In the genomic region with DNA sequence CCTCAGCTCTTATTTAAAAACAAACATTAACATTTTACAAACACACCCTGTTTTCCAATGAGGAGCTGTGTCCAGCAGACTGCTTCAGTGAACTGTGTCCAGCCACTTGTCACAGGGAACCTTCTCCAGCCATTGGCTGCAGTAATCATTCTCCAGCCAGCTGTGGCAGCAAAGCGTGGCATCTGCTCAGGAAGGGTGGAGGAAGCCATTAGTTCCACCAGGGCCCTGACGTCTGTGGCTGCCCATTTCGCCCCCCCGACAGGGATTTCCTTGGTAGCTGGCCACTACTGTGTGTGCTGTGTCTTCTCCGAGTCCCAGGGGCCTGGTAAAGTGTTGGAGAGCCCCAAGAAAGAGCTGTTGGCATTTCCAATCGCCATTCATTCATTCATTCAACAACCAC, we compare ENCODE assay signal across 11 cellular contexts.
A peak's percentile ranks its signal among the peaks of the same experiment; 100 is the strongest.
DNase-seq lines count a peak whose midpoint lies in the region; ATAC-seq, FAIRE-seq and TF ChIP-seq lines count a peak whose summit lies in the region.
"Had no signal": no experiment of that assay in that cellular context is flagged by ENCODE, and none has a peak within 500 bp of the region (broad histone marks: within the 10 kb centered on the region; RNA-seq: fewer than 3 reads in every experiment).

No MANE protein-coding gene starts in this region.

- peak; percentile 83 for DNase-seq in ACHN
- peak; percentile 3 for DNase-seq in H7
- DNase-seq in epidermal melanocyte (ENCODE audit: insufficient read length, low spot score): peak; percentile 19
- DNase-seq in left kidney (ENCODE audit: low read depth, low spot score): peak; percentile 94
- DNase-seq in GM19239 (ENCODE audit: insufficient read length, low spot score): no peak
- no peak for DNase-seq in ascending aorta (ENCODE audit: low spot score in 2 of 2)
- DNase-seq in urothelium cell line (ENCODE audit: low spot score): no peak
- DNase-seq: mucosa of descending colon had no signal

- H3K4me1 ChIP-seq in ascending aorta: no peaks in the 10 kb centered on the region
- H3K4me1 ChIP-seq: SJSA1 had no signal

- TF ChIP-seq CTCF in ascending aorta (IDR thresholded peaks at IDR 0.05): no peak

- FAIRE-seq in GM19239 (lab: Jason Lieb, UNC) (no peak), urothelium cell line (lab: Jason Lieb, UNC) (no peak)

- no peak overlapping the region for H3K27ac ChIP-seq in ascending aorta
- H3K27ac ChIP-seq: HL-60, SJSA1 had no signal

- in situ Hi-C loops in ACHN (cut with HindIII; ENCODE audit: low pct_ligation_motif_present, low pct_unique_long_range_greater_than_20kb, low sequenced_read_pairs): no loop called here

- ATAC-seq in HG02759 (IDR thresholded peaks at IDR 0.05; ENCODE audit: unreplicated experiment): no peak
- ATAC-seq: mucosa of descending colon had no signal

- H3K36me3 ChIP-seq in H7 (replicated peaks; ENCODE audit: control insufficient read depth, insufficient read depth, low read length) (no peaks in the 10 kb centered on the region), ascending aorta (no peaks in the 10 kb centered on the region)
- H3K36me3 ChIP-seq: SJSA1 had no signal

- intact Hi-C loops in ascending aorta (cut with DNase I): no loop called here

- no peaks in the 10 kb centered on the region for H3K9me3 ChIP-seq in ascending aorta
- H3K9me3 ChIP-seq: mucosa of descending colon, SJSA1 had no signal

- H3K27me3 ChIP-seq in H7 (ENCODE audit: control insufficient read depth, insufficient read depth, low read length) (no peaks in the 10 kb centered on the region), ascending aorta (no peaks in the 10 kb centered on the region)
- H3K27me3 ChIP-seq: SJSA1 had no signal

- no peak overlapping the region for H3K4me3 ChIP-seq in H7 (ENCODE audit: insufficient read depth, low read depth, low read length)
- no peak overlapping the region for H3K4me3 ChIP-seq in ascending aorta
- H3K4me3 ChIP-seq: mucosa of descending colon, SJSA1 had no signal

Comparison
In these comparisons a context has a peak if more than half of its experiments do, and no peak if none do; other contexts are left out.
1. DNase-seq: peak in ACHN (single experiment), H7 (single experiment), epidermal melanocyte (single experiment) and left kidney (single experiment); none in GM19239 (single experiment), ascending aorta (0 of 2) and urothelium cell line (single experiment).